Comparison of ENCODE assay signal across 8 cellular contexts in the genomic region with DNA sequence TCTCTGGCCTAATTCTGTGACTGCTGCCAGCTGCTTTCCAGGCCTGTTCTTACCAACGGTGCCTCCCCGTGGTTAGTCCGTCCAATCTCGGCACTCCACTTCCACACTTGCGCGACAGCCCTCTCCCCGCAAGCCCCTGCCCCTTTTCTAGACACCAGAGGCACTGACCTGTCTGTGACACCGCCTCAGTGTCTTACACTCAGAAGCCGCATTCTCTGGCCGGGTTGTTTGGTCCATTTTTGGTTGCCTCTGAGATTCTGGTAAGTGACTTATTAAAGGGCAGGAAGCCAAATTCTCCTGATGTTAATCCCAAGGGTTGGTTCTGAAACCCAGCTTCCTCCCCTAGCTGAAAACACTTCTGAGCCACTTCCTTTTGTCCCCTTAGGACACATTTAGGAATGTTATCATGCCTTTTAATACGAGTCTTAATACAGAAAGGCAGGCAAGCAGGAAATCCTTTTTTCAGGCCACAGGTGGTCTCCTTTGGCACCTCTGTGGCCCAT. TPM values are rescaled to one million over a fixed set of nuclear protein-coding genes. Genes with fewer than 3 reads are reported as not detected.
DNase-seq lines count a peak whose midpoint lies in the region; ATAC-seq, FAIRE-seq and TF ChIP-seq lines count a peak whose summit lies in the region.

No MANE protein-coding gene starts in this region.

- no peak overlapping the region for H4K5ac ChIP-seq in H1 (ENCODE audit: insufficient read length, low read depth, low read length)

- no peak for FAIRE-seq in H1 (lab: Jason Lieb, UNC)

- H2BK15ac ChIP-seq in H1 (ENCODE audit: low read length), result no peak overlapping the region

- no peak for DNase-seq in AG04449 (ENCODE audit: low read depth, low spot score)
- no peak for DNase-seq in HCT116 (ENCODE audit: low read depth, low spot score)
- DNase-seq in activated CD4-positive, alpha-beta T cell treated with anti-CD3 and anti-CD28 coated beads for 4 hours, result peak; percentile 22
- no peak for DNase-seq in H1 (ENCODE audit: low read depth in 1 of 2, low spot score in 2 of 2)
- DNase-seq in mucosa of gallbladder (ENCODE audit: low spot score), result peak; percentile 38
- peak; percentile 51 for DNase-seq in testis

- H3K79me1 ChIP-seq in H1 (ENCODE audit: low read depth, low read length), result no peaks in the 10 kb centered on the region; the same call in 1 of the 2 replicates

- TF ChIP-seq POLR2A in HCT116 (IDR thresholded peaks at IDR 0.05; ENCODE audit: borderline replicate concordance, extremely low read depth, insufficient read depth, insufficient read length) (no peak), H1 (IDR thresholded peaks at IDR 0.05; ENCODE audit: control extremely low read depth in 1 of 2, low read depth in 2 of 2, low read length in 2 of 2) (no peak), testis (IDR thresholded peaks at IDR 0.05) (no peak)

- RAD21 ChIA-PET in HCT116 (lab: Charles Lee; ENCODE audit: low non-redundant PET in 1 of 2, low total read pairs in 2 of 2, uncharacterized antibody in 2 of 2, unreplicated experiment in 2 of 2), result no interaction called here

- TF ChIP-seq CTCF in AG04449 (IDR thresholded peaks at IDR 0.05; ENCODE audit: insufficient read depth, low read length, missing control alignments) (no peak), HCT116 (IDR thresholded peaks at IDR 0.05 in 2 of 3, conservative IDR thresholded peaks at IDR 0.05 in 1 of 3; ENCODE audit: borderline replicate concordance in 1 of 3, insufficient read depth in 1 of 3, low read depth in 2 of 3, low read length in 2 of 3) (no peak), H1 (IDR thresholded peaks at IDR 0.05; ENCODE audit: control extremely low read depth in 1 of 3, insufficient read depth in 1 of 3, low read depth in 1 of 3, low read length in 3 of 3) (no peak), testis (IDR thresholded peaks at IDR 0.05) (no peak)

- H3K27me3 ChIP-seq in HCT116 (ENCODE audit: insufficient read depth, low read length) (no peaks in the 10 kb centered on the region), H1 (replicated peaks in 1 of 4; ENCODE audit: control insufficient read depth in 3 of 4, extremely low read depth in 1 of 4, insufficient read depth in 3 of 4, low read length in 3 of 4) (no peaks in the 10 kb centered on the region), testis (no peaks in the 10 kb centered on the region)

- TF ChIP-seq EP300 in H1 (IDR thresholded peaks at IDR 0.05; ENCODE audit: borderline replicate concordance in 1 of 2, low read depth in 2 of 2, low read length in 2 of 2), result no peak

- H2AFZ ChIP-seq in HCT116 (ENCODE audit: low read depth, low read length, poor library complexity, severe bottlenecking), result no peak overlapping the region
- no peak overlapping the region for H2AFZ ChIP-seq in H1 (ENCODE audit: low read length)

- H3K4me2 ChIP-seq in HCT116 (ENCODE audit: low read length) (peak overlapping the region; percentile 92), H1 (ENCODE audit: insufficient read depth in 1 of 2, low read depth in 2 of 2, low read length in 2 of 2) (peak overlapping the region; percentile 90 to 99)

- H3K23me2 ChIP-seq in H1 (ENCODE audit: low read depth, low read length), result peaks cover 6% of the 10 kb centered on the region

- TSS peak; percentile 91 for BruUV-seq in HCT116 (replicated peaks; lab: Mats Ljungman, UMichigan)

- no peak overlapping the region for H3K56ac ChIP-seq in H1 (replicated peaks; ENCODE audit: insufficient read length, low read depth, low read length)

- H2BK120ac ChIP-seq in H1 (replicated peaks; ENCODE audit: low read depth, low read length), result no peak overlapping the region

- POLR2A ChIA-PET in AG04449 (lab: Yijun Ruan, JAX), result interaction anchor here (0.6 to 1.2 kb wide), 3 partner anchors 413 to 1425 kb away, joined by 3 read pairs; no protein-coding TSS in a partner anchor
- POLR2A ChIA-PET in HCT116 (lab: Charles Lee), result no interaction called here
- POLR2A ChIA-PET in H1 (lab: Charles Lee; ENCODE audit: partially characterized antibody), result interaction anchor here (1.2 to 1.8 kb wide), 2 partner anchors 69 to 140 kb away, joined by 4 read pairs; a partner anchor contains a TSS

- TF ChIP-seq RAD21 in HCT116 (IDR thresholded peaks at IDR 0.05; ENCODE audit: low read depth) (no peak), H1 (IDR thresholded peaks at IDR 0.05 in 1 of 2, conservative IDR thresholded peaks at IDR 0.05 in 1 of 2; ENCODE audit: low read depth in 2 of 2, low read length in 2 of 2) (no peak)

- H3K4ac ChIP-seq in H1 (replicated peaks; ENCODE audit: insufficient read length, low read depth, low read length), result no peak overlapping the region

- no peak overlapping the region for H3K14ac ChIP-seq in H1 (ENCODE audit: insufficient read length)

- H4K91ac ChIP-seq in H1 (replicated peaks; ENCODE audit: insufficient read length, low read length), result no peak overlapping the region

- H3K27ac ChIP-seq in HCT116 (ENCODE audit: low read depth, low read length) (peak overlapping the region; percentile 49; the same call in 1 of the 2 replicates), H1 (ENCODE audit: low read depth, low read length) (no peak overlapping the region), testis (peak overlapping the region; percentile 92 to 95)

- H3K18ac ChIP-seq in H1 (ENCODE audit: extremely low read depth, low read length), result no peak overlapping the region

- H3K9me3 ChIP-seq in HCT116 (ENCODE audit: control insufficient read depth in 1 of 2, insufficient read depth in 1 of 2, low read depth in 1 of 2, low read length in 2 of 2) (no peaks in the 10 kb centered on the region), H1 (ENCODE audit: insufficient read depth in 2 of 2, low read depth in 1 of 2, low read length in 1 of 2) (no peaks in the 10 kb centered on the region), testis (no peaks in the 10 kb centered on the region)

- CTCF ChIA-PET in AG04449 (lab: Yijun Ruan, JAX) (interaction anchor here (1.3 kb wide), 1 partner anchor 12 kb away, joined by 3 read pairs; no protein-coding TSS in a partner anchor), HCT116 (lab: Charles Lee) (no interaction called here), H1 (lab: Charles Lee; ENCODE audit: partially characterized antibody) (interaction anchor here (1.1 to 1.2 kb wide), 3 partner anchors 9 to 482 kb away, joined by 3 read pairs; no protein-coding TSS in a partner anchor)

- peaks cover 15 to 24% of the 10 kb centered on the region in 2 experiments; a peak in 3 of 4 replicates for H3K4me1 ChIP-seq in HCT116 (ENCODE audit: control insufficient read depth in 1 of 2, insufficient read depth in 2 of 2, low read length in 2 of 2)
- H3K4me1 ChIP-seq in H1 (replicated peaks in 1 of 4; ENCODE audit: control insufficient read depth in 3 of 4, insufficient read depth in 4 of 4, low read length in 3 of 4), result peaks cover 0 to 14% (median 6%) of the 10 kb centered on the region in 4 experiments; a peak in 6 of 7 replicates
- peaks cover 27% of the 10 kb centered on the region for H3K4me1 ChIP-seq in testis

- no peak for ATAC-seq in HCT116
- ATAC-seq in GM19455 (IDR thresholded peaks at IDR 0.05; ENCODE audit: unreplicated experiment), result no peak
- ATAC-seq in GM19397 (IDR thresholded peaks at IDR 0.05; ENCODE audit: unreplicated experiment), result no peak

- H2BK5ac ChIP-seq in H1 (ENCODE audit: low read depth, low read length), result peak overlapping the region; percentile 76

- H4K8ac ChIP-seq in H1 (ENCODE audit: extremely low read depth, insufficient read depth, low read length), result 0 out of 2 replicates have a peak overlapping the region, but pooled peaks have one; percentile 22

- H3K4me3 ChIP-seq in AG04449 (ENCODE audit: low read depth, low read length) (peak overlapping the region; percentile 66), HCT116 (replicated peaks in 1 of 2; ENCODE audit: low read depth in 1 of 2, low read length in 2 of 2) (peak overlapping the region; percentile 67 to 79), H1 (ENCODE audit: extremely low read depth in 1 of 4, insufficient read depth in 2 of 4, low read depth in 3 of 4, low read length in 4 of 4) (peak overlapping the region; percentile 32 to 73 (median 42)), testis (peak overlapping the region; percentile 85 to 92)

- H3K79me2 ChIP-seq in HCT116 (ENCODE audit: insufficient read depth, low read length) (no peaks in the 10 kb centered on the region), H1 (ENCODE audit: control insufficient read depth in 1 of 2, insufficient read depth in 2 of 2, low read length in 2 of 2) (peaks cover 0 to 19% of the 10 kb centered on the region in 2 experiments; a peak in 2 of 4 replicates)

- intact Hi-C loops in HCT116 (cut with micrococcal nuclease) (loop anchor here (5.0 kb wide), 1 partner anchor 452 kb away; a partner anchor contains a TSS), testis (cut with DNase I; ENCODE audit: low total_unique reads) (no loop called here)

- H3K9me2 ChIP-seq in HCT116 (ENCODE audit: insufficient read depth), result no peaks in the 10 kb centered on the region

- 71% methylated on average over 11 of the region's 11 CpGs; no CpG with 5 or more reads in 1 of the 2 experiments for WGBS in H1 (ENCODE audit: extremely low coverage in 1 of 2, insufficient coverage in 1 of 2, insufficient read length in 1 of 2, insufficient replicate concordance in 2 of 2, low coverage in 1 of 2, low lambda C conversion rate in 2 of 2, missing lambda C conversion rate in 1 of 2), 2 experiments
- 4 to 8% methylated on average over 11 of the region's 11 CpGs for WGBS in testis, 2 donors

- no peak overlapping the region for H2BK12ac ChIP-seq in H1 (ENCODE audit: low read depth, low read length)

- no peak overlapping the region for H2BK20ac ChIP-seq in H1 (ENCODE audit: low read length)

- H3K36me3 ChIP-seq in HCT116 (ENCODE audit: control insufficient read depth in 1 of 2, insufficient read depth in 2 of 2, low read length in 2 of 2) (no peaks in the 10 kb centered on the region), H1 (ENCODE audit: control insufficient read depth in 2 of 4, insufficient read depth in 4 of 4, low read length in 3 of 4) (no peaks in the 10 kb centered on the region), testis (ENCODE audit: low read depth, missing control alignments) (no peaks in the 10 kb centered on the region)

- no peak overlapping the region for H3K23ac ChIP-seq in H1 (ENCODE audit: insufficient read length)

- H4K20me1 ChIP-seq in HCT116 (ENCODE audit: insufficient read depth) (no peaks in the 10 kb centered on the region), H1 (replicated peaks in 1 of 2; ENCODE audit: control insufficient read depth in 1 of 2, insufficient read depth in 2 of 2, low read length in 2 of 2) (peaks cover 0 to 5% of the 10 kb centered on the region in 2 experiments)

- H3K9ac ChIP-seq in HCT116 (ENCODE audit: low read length) (peak overlapping the region; percentile 68; the same call in 1 of the 2 replicates), H1 (replicated peaks in 1 of 4; ENCODE audit: extremely low read depth in 1 of 4, low read depth in 3 of 4, low read length in 3 of 4) (no peak overlapping the region)

- no peak overlapping the region; the same call in 1 of the 2 replicates for H2AK5ac ChIP-seq in H1 (ENCODE audit: low read depth, low read length)

RNA-seq across cellular contexts. Expression of a gene that starts 1.2 kb away (rescaled TPM):
- total RNA-seq in HCT116 (2021; ENCODE audit: unreplicated experiment), result 23.5 TPM
- 24.6 and 24.9 TPM in 2 replicates for polyA plus RNA-seq in HCT116 (2012)
- 15.6 and 16.5 TPM in 2 replicates for total RNA-seq in H1 (2021; fragmentation: NEBNext Ultra II Directional; extraction: Animal tissue kit (Norgen Biotek cat#: 25700))
- polyA plus RNA-seq in H1 (2011; rRNA removed), result 12.1 and 15.0 TPM in 2 replicates
- polyA plus RNA-seq in H1 (2011; cell fraction: cytosol; rRNA removed), result 19.9 TPM
- 19.6 TPM for polyA plus RNA-seq in H1 (2011; cell fraction: nucleus; rRNA removed)
- polyA plus RNA-seq in H1 (2012, experiment 1 of 2), result 18.4 to 26.7 TPM (median 19.4 TPM) in 4 replicates
- polyA plus RNA-seq in H1 (2012, experiment 2 of 2), result 1.3 TPM
- polyA plus RNA-seq in H1 (2013, experiment 1 of 2), result 10.2 TPM
- 12.1 TPM for polyA plus RNA-seq in H1 (2013, experiment 2 of 2)
- 26.8 and 34.1 TPM in 2 replicates for polyA minus RNA-seq in H1 (2011; rRNA and poly(A)+ RNA removed)
- polyA minus RNA-seq in H1 (2011; cell fraction: cytosol; rRNA and poly(A)+ RNA removed), result 16.7 TPM
- polyA minus RNA-seq in H1 (2011; cell fraction: nucleus; rRNA and poly(A)+ RNA removed), result 34.5 TPM
- total RNA-seq in mucosa of gallbladder, result 42.6 TPM
- 10 to 100 TPM; 58.4 to 75.3 TPM for total RNA-seq in testis
- 75.4 TPM for polyA plus RNA-seq in testis (ENCODE audit: insufficient read depth, low read depth, low replicate concordance)

Comparison
In these comparisons a context has a peak if more than half of its experiments do, and no peak if none do; other contexts are left out.
1. DNase-seq: peak in activated CD4-positive, alpha-beta T cell treated with anti-CD3 and anti-CD28 coated beads for 4 hours (2 of 2), mucosa of gallbladder (single experiment) and testis (single experiment); none in AG04449 (single experiment), HCT116 (single experiment) and H1 (0 of 2).
2. Peak in every context shown above with its lines, with median percentiles within 50 percentile points of each other: H3K4me3 ChIP-seq.